16 cellular contexts compared by ENCODE assay signal in the genomic region with DNA sequence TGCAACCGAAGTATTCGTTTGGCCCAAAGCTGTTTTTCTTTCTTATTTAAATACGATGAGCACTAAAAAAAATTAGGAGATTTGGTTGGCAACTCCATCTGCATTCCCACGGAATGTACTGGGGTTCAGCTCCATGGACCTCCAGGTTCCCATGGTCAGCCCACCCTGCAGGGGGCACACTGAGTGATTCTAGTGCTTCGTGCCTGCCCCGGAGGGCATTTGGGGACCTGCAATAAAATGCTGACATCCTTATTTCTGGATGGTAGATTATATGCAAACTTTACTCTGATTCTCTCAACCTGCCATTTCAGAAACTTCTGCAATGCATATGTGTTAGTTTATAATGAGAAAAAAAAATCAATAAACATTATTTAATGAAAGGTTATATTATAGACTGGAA.
"Had no signal": no experiment of that assay in that cellular context is flagged by ENCODE, and none has a peak within 500 bp of the region (broad histone marks: within the 10 kb centered on the region; RNA-seq: fewer than 3 reads in every experiment).

No MANE protein-coding gene starts in this region.

- H3K27ac ChIP-seq: hepatocyte, lower lobe of right lung, right atrium auricular region, transverse colon had no signal

- H3K27me3 ChIP-seq: hepatocyte, right atrium auricular region, transverse colon had no signal

- DNase-seq: activated gamma-delta T cell; activated T-cell treated with anti-CD3 and anti-CD28 coated beads, Interleukin-2, amount 50 U/mL, for 48 hours; amygdala; cerebellar nuclear complex; dermis blood vessel endothelial cell; erythroblast; immature natural killer cell; lower lobe of right lung; midbrain; naive B cell; small intestine; substantia nigra; transverse colon had no signal

- H3K79me2 ChIP-seq: hepatocyte had no signal

- ATAC-seq: lower lobe of right lung; stimulated activated memory B cell treated with anti-CD40 and anti-IgM and Interleukin-4, amounts not matched to agents 10 μg/mL and 1 μg/mL and 100 μg/mL, for 72 hours had no signal

- H3K4me2 ChIP-seq: hepatocyte had no signal

- H2AFZ ChIP-seq: hepatocyte had no signal

- H3K4me3 ChIP-seq: hepatocyte, lower lobe of right lung, right atrium auricular region, transverse colon had no signal

- H3K4me1 ChIP-seq: lower lobe of right lung, right atrium auricular region, transverse colon had no signal

- H3K9me3 ChIP-seq: lower lobe of right lung, right atrium auricular region, transverse colon had no signal
